Comparison of ENCODE assay signal across 14 cellular contexts in the genomic region with DNA sequence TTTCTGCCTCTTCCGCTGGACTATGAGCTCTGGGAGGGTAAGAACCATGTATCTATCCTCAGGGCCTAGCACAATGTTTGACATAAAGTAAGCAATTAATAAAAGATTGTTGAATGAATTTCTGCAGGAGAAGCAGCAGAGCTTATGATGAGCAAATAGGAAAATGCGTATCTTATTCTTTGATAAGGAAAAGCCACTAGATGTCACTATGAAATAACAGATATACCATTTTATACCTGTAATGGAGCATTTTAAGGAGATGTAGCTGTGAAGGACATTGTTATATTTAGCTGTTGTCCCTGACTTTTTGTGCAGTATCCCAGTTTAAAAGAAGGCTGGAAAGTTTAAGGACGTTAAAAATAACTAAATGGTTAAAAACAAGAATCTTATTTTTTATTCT.
DNase-seq lines count a peak whose midpoint lies in the region; ATAC-seq, FAIRE-seq and TF ChIP-seq lines count a peak whose summit lies in the region.
"Had no signal": no experiment of that assay in that cellular context is flagged by ENCODE, and none has a peak within 500 bp of the region (broad histone marks: within the 10 kb centered on the region; RNA-seq: fewer than 3 reads in every experiment).

No MANE protein-coding gene starts in this region.

- H3K9me3 ChIP-seq in pancreas, result no peaks in the 10 kb centered on the region
- H3K9me3 ChIP-seq: stomach had no signal

- ATAC-seq in pancreas, result no peak

- no peak overlapping the region for H3K27ac ChIP-seq in pancreas
- H3K27ac ChIP-seq: stomach had no signal

- H3K4me1 ChIP-seq in pancreas, result no peaks in the 10 kb centered on the region
- H3K4me1 ChIP-seq: stomach had no signal

- no peak for TF ChIP-seq CTCF in NB4 (IDR thresholded peaks at IDR 0.05; ENCODE audit: low read depth, low read length)
- TF ChIP-seq CTCF in astrocyte of the spinal cord (IDR thresholded peaks at IDR 0.05; ENCODE audit: low read depth, low read length), result no peak
- no peak for TF ChIP-seq CTCF in pancreas (IDR thresholded peaks at IDR 0.05)

- peak; percentile 68 for FAIRE-seq in pancreas (lab: Jason Lieb, UNC)

- intact Hi-C loops in pancreas (cut with DNase I), result no loop called here

- H3K36me3 ChIP-seq in pancreas, result no peaks in the 10 kb centered on the region
- H3K36me3 ChIP-seq: stomach had no signal

- H3K4me3 ChIP-seq in NB4 (ENCODE audit: low read depth, low read length) (no peak overlapping the region), astrocyte of the spinal cord (ENCODE audit: low read depth, low read length) (no peak overlapping the region), pancreas (no peak overlapping the region)
- H3K4me3 ChIP-seq: stomach had no signal

- 51 to 63% methylated on average over 3 of the region's 3 CpGs for WGBS in pancreas, 2 donors

- DNase-seq in NCI-H2107 treated with DMSO at 0.1 percent for 48 hours (lab: John Stamatoyannopoulos, UW; ENCODE audit: unreplicated experiment) (peak; percentile 47), NCI-H2107 (lab: John Stamatoyannopoulos, UW) (no peak), NB4 (ENCODE audit: low read depth) (peak; percentile 12), astrocyte of the spinal cord (ENCODE audit: low read depth, low spot score) (peak; percentile 14), pancreas (no peak), DMS79 treated with DMSO at 0.1 percent for 48 hours (lab: John Stamatoyannopoulos, UW) (no peak), mucosa of gallbladder (ENCODE audit: low spot score) (no peak), 8988T (no peak)
- DNase-seq: activated naive CD8-positive, alpha-beta T cell treated with anti-CD3 and anti-CD28 coated beads, Interleukin-2, amount 10 ng/mL, durations not matched to agents 7 days and 5 days; GDM1; head of caudate nucleus; KG1; stimulated activated CD4-positive, alpha-beta T cell treated with anti-CD3 and anti-CD28 coated beads, Interleukin-4, amount 100 ng/mL, for 24 hours; stomach had no signal

- peaks cover 0 to 5% (median 0%) of the 10 kb centered on the region in 4 donors for H3K27me3 ChIP-seq in pancreas

- in situ Hi-C loops in astrocyte of the spinal cord (cut with HindIII; ENCODE audit: low sequenced_read_pairs), result no loop called here

- no peak for TF ChIP-seq POLR2A in NB4 (IDR thresholded peaks at IDR 0.05; ENCODE audit: extremely low read depth, insufficient read length)

Comparison
In these comparisons a context has a peak if more than half of its experiments do, and no peak if none do; other contexts are left out.
1. DNase-seq: peak in NCI-H2107 treated with DMSO at 0.1 percent for 48 hours (single experiment), NB4 (single experiment) and astrocyte of the spinal cord (single experiment); none in NCI-H2107 (single experiment), pancreas (0 of 6), DMS79 treated with DMSO at 0.1 percent for 48 hours (single experiment), mucosa of gallbladder (single experiment) and 8988T (single experiment).